12 cellular contexts compared by ENCODE assay signal in the genomic region with DNA sequence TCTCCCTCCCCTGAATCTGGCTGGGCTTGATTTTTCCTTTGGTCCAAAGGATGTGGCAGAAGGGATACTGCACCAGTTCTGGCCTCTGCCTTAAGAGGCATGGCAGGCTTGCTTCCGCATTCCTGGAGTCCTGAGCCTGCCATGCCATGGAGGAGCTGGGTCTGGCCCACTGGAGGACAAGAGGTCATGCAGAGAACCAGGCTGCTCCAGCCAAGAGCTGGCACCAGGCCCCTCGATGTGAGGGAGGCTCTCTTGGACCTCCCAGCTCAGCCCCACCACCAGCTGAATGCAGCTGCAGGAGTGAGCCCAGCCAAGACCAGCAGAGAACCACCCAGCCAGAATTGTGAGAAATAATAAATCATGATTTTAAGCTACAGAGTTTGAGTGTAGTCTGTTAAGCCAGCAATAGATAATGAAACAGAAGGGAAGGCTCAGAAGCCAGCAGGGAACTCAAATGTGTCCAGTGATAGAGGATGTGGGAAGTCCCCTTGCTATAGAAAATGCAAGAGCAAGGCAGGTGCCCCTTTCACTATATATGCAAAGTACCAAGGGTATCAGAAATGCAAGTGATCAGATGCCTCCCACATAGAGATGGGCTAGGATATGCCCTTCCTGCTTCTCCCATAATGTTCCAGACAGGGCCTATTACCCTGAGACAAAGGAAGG.
DNase-seq lines count a peak whose midpoint lies in the region; ATAC-seq and TF ChIP-seq lines count a peak whose summit lies in the region.
"Had no signal": no experiment of that assay in that cellular context is flagged by ENCODE, and none has a peak within 500 bp of the region (broad histone marks: within the 10 kb centered on the region; RNA-seq: fewer than 3 reads in every experiment).

No MANE protein-coding gene starts in this region.

- ATAC-seq in GM19438 (IDR thresholded peaks at IDR 0.05; ENCODE audit: low read depth, unreplicated experiment), result peak; percentile 49
- ATAC-seq: HCT116 had no signal

- peaks cover 63% of the 10 kb centered on the region for H3K4me1 ChIP-seq in CD8-positive, alpha-beta memory T cell (ENCODE audit: insufficient read depth, low read length)
- peaks cover 26% of the 10 kb centered on the region for H3K4me1 ChIP-seq in left ventricle myocardium inferior

- H3K27ac ChIP-seq in CD8-positive, alpha-beta memory T cell (ENCODE audit: low read depth, low read length), result no peak overlapping the region
- H3K27ac ChIP-seq in KOPT-K1 (ENCODE audit: low read depth, low read length, poor library complexity, severe bottlenecking) (peak overlapping the region; percentile 45), left ventricle myocardium inferior (replicated peaks) (peak overlapping the region; percentile 36)

- CTCF ChIA-PET in CD8-positive, alpha-beta memory T cell (lab: Charles Lee), result no interaction called here

- TF ChIP-seq CTCF in left ventricle myocardium inferior (IDR thresholded peaks at IDR 0.05; ENCODE audit: borderline replicate concordance) (no peak), type B pancreatic cell (conservative IDR thresholded peaks at IDR 0.05) (no peak)

- H3K36me3 Mint-ChIP-seq in CD8-positive, alpha-beta memory T cell, result peaks cover 0 to 5% (median 0%) of the 10 kb centered on the region in 3 donors
- H3K36me3 Mint-ChIP-seq in type B pancreatic cell, result no peaks in the 10 kb centered on the region

- H3K4me3 Mint-ChIP-seq in CD8-positive, alpha-beta memory T cell, result peak overlapping the region in 5 of 7 donors; percentile 2 to 64 (median 40)
- H3K4me3 Mint-ChIP-seq in type B pancreatic cell, result no peak overlapping the region

- peak overlapping the region; percentile 2 to 93 (median 85) for H3K27ac Mint-ChIP-seq in CD8-positive, alpha-beta memory T cell
- no peak overlapping the region for H3K27ac Mint-ChIP-seq in type B pancreatic cell

- no peaks in the 10 kb centered on the region for H3K9me3 ChIP-seq in CD8-positive, alpha-beta memory T cell (ENCODE audit: low read length)
- H3K9me3 ChIP-seq in KOPT-K1 (ENCODE audit: insufficient read depth, low read length, poor library complexity, severe bottlenecking), result no peaks in the 10 kb centered on the region
- H3K9me3 ChIP-seq in left ventricle myocardium inferior (replicated peaks), result no peaks in the 10 kb centered on the region

- intact Hi-C loops in left ventricle myocardium inferior (cut with micrococcal nuclease), result no loop called here

- no peaks in the 10 kb centered on the region for H3K27me3 Mint-ChIP-seq in CD8-positive, alpha-beta memory T cell
- no peaks in the 10 kb centered on the region for H3K27me3 Mint-ChIP-seq in type B pancreatic cell

- H3K36me3 ChIP-seq in CD8-positive, alpha-beta memory T cell (ENCODE audit: insufficient read depth, low read length), result no peaks in the 10 kb centered on the region
- no peaks in the 10 kb centered on the region for H3K36me3 ChIP-seq in KOPT-K1 (ENCODE audit: insufficient read depth, low read length)
- no peaks in the 10 kb centered on the region for H3K36me3 ChIP-seq in left ventricle myocardium inferior

- H3K4me3 ChIP-seq in CD8-positive, alpha-beta memory T cell (ENCODE audit: low read length), result no peak overlapping the region
- no peak overlapping the region for H3K4me3 ChIP-seq in left ventricle myocardium inferior

- POLR2A ChIA-PET in CD8-positive, alpha-beta memory T cell (lab: Charles Lee), result no interaction called here

- no peak for DNase-seq in CD8-positive, alpha-beta memory T cell
- DNase-seq in left ventricle myocardium inferior (peak; percentile 81), type B pancreatic cell (ENCODE audit: extremely low spot score, unreplicated experiment) (no peak), NCI-H187 (lab: John Stamatoyannopoulos, UW) (no peak), cortex of kidney (lab: John Stamatoyannopoulos, UW) (no peak), NCI-H524 treated with DMSO at 0.1 percent for 48 hours (lab: John Stamatoyannopoulos, UW) (no peak)
- DNase-seq: DMS79 treated with DMSO at 0.1 percent for 48 hours, NCI-H1048, SHP77 treated with DMSO at 0.1 percent for 48 hours had no signal

- H3K4me1 Mint-ChIP-seq in CD8-positive, alpha-beta memory T cell, result peaks cover 65 to 67% (median 67%) of the 10 kb centered on the region in 3 donors
- no peaks in the 10 kb centered on the region for H3K4me1 Mint-ChIP-seq in type B pancreatic cell (ENCODE audit: unreplicated experiment)

- no peaks in the 10 kb centered on the region for H3K27me3 ChIP-seq in CD8-positive, alpha-beta memory T cell (ENCODE audit: insufficient read depth, low read length, poor library complexity, severe bottlenecking)
- H3K27me3 ChIP-seq in left ventricle myocardium inferior (ENCODE audit: low read depth), result no peaks in the 10 kb centered on the region

- no peaks in the 10 kb centered on the region for H3K9me3 Mint-ChIP-seq in CD8-positive, alpha-beta memory T cell
- no peaks in the 10 kb centered on the region for H3K9me3 Mint-ChIP-seq in type B pancreatic cell
